In the genomic region with DNA sequence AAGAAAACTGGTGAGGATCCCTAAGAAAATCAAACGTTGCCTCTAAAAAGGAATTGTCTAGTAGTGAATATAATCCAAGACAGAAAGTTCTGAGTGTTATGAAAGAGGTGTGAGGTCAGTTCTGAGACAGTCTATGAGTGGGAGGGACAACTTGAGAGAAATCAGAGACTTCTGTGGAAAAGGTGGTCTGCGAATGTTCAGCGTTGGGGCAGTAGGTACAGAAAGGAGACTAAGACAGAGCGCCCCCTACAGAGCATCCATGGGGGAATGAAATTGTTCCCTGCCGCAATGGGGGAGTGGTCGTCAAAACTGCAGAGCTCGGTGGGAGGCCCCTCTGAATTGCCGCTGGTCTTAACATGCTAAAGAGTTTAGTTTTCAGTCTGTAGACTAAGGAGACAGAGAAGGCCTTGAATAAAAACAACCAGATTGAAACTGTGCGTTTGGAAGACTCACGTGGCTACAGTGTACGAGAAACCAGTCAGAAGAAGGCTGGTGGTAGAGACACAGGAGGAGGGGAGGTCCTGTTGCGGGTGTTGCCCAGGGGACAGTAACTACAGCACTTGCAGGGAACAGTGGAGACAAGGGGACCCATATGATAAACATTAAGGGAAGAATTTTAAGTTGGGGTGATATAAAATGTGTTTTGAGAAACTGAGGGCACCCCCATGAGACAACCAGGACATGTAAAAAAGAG, we compare ENCODE assay signal across 14 cellular contexts. TPM values are rescaled to one million over a fixed set of nuclear protein-coding genes. Genes with fewer than 3 reads are reported as not detected.
DNase-seq lines count a peak whose midpoint lies in the region; ATAC-seq, FAIRE-seq and TF ChIP-seq lines count a peak whose summit lies in the region.
"Had no signal": no experiment of that assay in that cellular context is flagged by ENCODE, and none has a peak within 500 bp of the region (broad histone marks: within the 10 kb centered on the region; RNA-seq: fewer than 3 reads in every experiment).

No MANE protein-coding gene starts in this region.

- no peak overlapping the region for H3K18ac ChIP-seq in H9 (ENCODE audit: insufficient read length, low read depth, low read length)

- no peak overlapping the region for H2BK15ac ChIP-seq in H9 (ENCODE audit: low read depth, low read length)

- H3K4ac ChIP-seq in H9 (ENCODE audit: low read depth, low read length), result no peak overlapping the region

- no peak overlapping the region for H2BK120ac ChIP-seq in H9 (ENCODE audit: low read depth, low read length, poor library complexity, severe bottlenecking)

- no peak overlapping the region for H2AK5ac ChIP-seq in H9 (ENCODE audit: insufficient read length, low read length)

- H2BK20ac ChIP-seq in H9 (ENCODE audit: low read depth, low read length, poor library complexity, severe bottlenecking), result no peak overlapping the region

- peaks cover 2% of the 10 kb centered on the region; the same call in 1 of the 2 replicates for H3K27me3 ChIP-seq in H9 (ENCODE audit: insufficient read depth, low read length)
- no peaks in the 10 kb centered on the region for H3K27me3 ChIP-seq in brain microvascular endothelial cell (replicated peaks)
- no peaks in the 10 kb centered on the region for H3K27me3 ChIP-seq in keratinocyte (ENCODE audit: control insufficient read depth, extremely low read depth, insufficient read depth, low read length)
- H3K27me3 ChIP-seq in CD4-positive, alpha-beta T cell (ENCODE audit: control insufficient read depth, insufficient read depth, low read length), result no peaks in the 10 kb centered on the region
- H3K27me3 ChIP-seq in MG63, result peaks cover 2% of the 10 kb centered on the region; the same call in 1 of the 2 replicates

- H3K56ac ChIP-seq in H9 (ENCODE audit: insufficient read length, low read depth, low read length), result no peak overlapping the region

- TF ChIP-seq CTCF in CD14-positive monocyte (IDR thresholded peaks at IDR 0.05) (peak; percentile 16), H9 (conservative IDR thresholded peaks at IDR 0.05) (peak; percentile 86), brain microvascular endothelial cell (IDR thresholded peaks at IDR 0.05; ENCODE audit: low read depth, low read length, missing control alignments) (peak; percentile 67), keratinocyte (optimal IDR thresholded peaks at IDR 0.05 in 1 of 3, IDR thresholded peaks at IDR 0.05 in 1 of 3, conservative IDR thresholded peaks at IDR 0.05 in 1 of 3; ENCODE audit: extremely low read depth in 1 of 3, insufficient read depth in 2 of 3, low read length in 3 of 3) (peak in 2 of 3 experiments; percentile 13 to 31)
- no peak for TF ChIP-seq CTCF in CD4-positive, alpha-beta T cell (IDR thresholded peaks at IDR 0.05)

- peaks cover 0 to 5% (median 0%) of the 10 kb centered on the region in 7 donors for H3K9me3 Mint-ChIP-seq in CD14-positive monocyte
- H3K9me3 Mint-ChIP-seq in H9, result no peaks in the 10 kb centered on the region
- no peaks in the 10 kb centered on the region for H3K9me3 Mint-ChIP-seq in CD4-positive, alpha-beta T cell
- H3K9me3 Mint-ChIP-seq in T-helper 2 cell treated with Interferon-gamma antibody and Interleukin-4, amounts not matched to agents 5 μg/mL and 100 μg/mL, for 36 hours, result no peaks in the 10 kb centered on the region
- H3K9me3 Mint-ChIP-seq: stimulated activated naive CD8-positive, alpha-beta T cell treated with anti-CD3 and anti-CD28 coated beads, Interleukin-15, Interleukin-2, amounts not matched to agents 100 ng/mL and 50 ng/mL, for 24 hours had no signal

- H4K8ac ChIP-seq in H9 (replicated peaks; ENCODE audit: insufficient read length, low read depth, low read length), result no peak overlapping the region

- H2BK12ac ChIP-seq in H9 (ENCODE audit: insufficient read length, low read depth, low read length), result no peak overlapping the region

- no peak for FAIRE-seq in keratinocyte (lab: Jason Lieb, UNC)
- FAIRE-seq: GM19239, TTC549 had no signal

- H3K27me3 Mint-ChIP-seq in CD14-positive monocyte (ENCODE audit: low read depth in 3 of 3) (peaks cover 15 to 16% (median 15%) of the 10 kb centered on the region in 3 donors), H9 (ENCODE audit: low read depth) (peaks cover 12% of the 10 kb centered on the region)
- no peaks in the 10 kb centered on the region for H3K27me3 Mint-ChIP-seq in CD4-positive, alpha-beta T cell
- H3K27me3 Mint-ChIP-seq in T-helper 2 cell treated with Interferon-gamma antibody and Interleukin-4, amounts not matched to agents 5 μg/mL and 100 μg/mL, for 36 hours (ENCODE audit: low read depth), result no peaks in the 10 kb centered on the region
- H3K27me3 Mint-ChIP-seq: stimulated activated naive CD8-positive, alpha-beta T cell treated with anti-CD3 and anti-CD28 coated beads, Interleukin-15, Interleukin-2, amounts not matched to agents 100 ng/mL and 50 ng/mL, for 24 hours had no signal

- POLR2A ChIA-PET in CD4-positive, alpha-beta T cell (lab: Charles Lee), result no interaction called here

- no peak overlapping the region for H3K23ac ChIP-seq in H9 (ENCODE audit: insufficient read length, low read depth, low read length)

- H3K9ac ChIP-seq in H9 (ENCODE audit: extremely low read depth, insufficient read length, low read length), result no peak overlapping the region
- no peak overlapping the region for H3K9ac ChIP-seq in keratinocyte (ENCODE audit: control insufficient read depth, extremely low read depth, insufficient read depth, low read length)

- no peak overlapping the region for H3K4me3 ChIP-seq in brain microvascular endothelial cell (ENCODE audit: low read depth, low read length)
- H3K4me3 ChIP-seq in keratinocyte (ENCODE audit: control insufficient read depth in 2 of 3, extremely low read depth in 1 of 3, insufficient read depth in 2 of 3, low read depth in 1 of 3, low read length in 3 of 3), result no peak overlapping the region
- no peak overlapping the region for H3K4me3 ChIP-seq in MG63
- H3K4me3 ChIP-seq: lower lobe of right lung had no signal

- no peaks in the 10 kb centered on the region for H3K9me3 ChIP-seq in H9 (ENCODE audit: control insufficient read depth, low read depth, low read length)
- H3K9me3 ChIP-seq in keratinocyte (ENCODE audit: control insufficient read depth, low read depth, low read length), result no peaks in the 10 kb centered on the region
- H3K9me3 ChIP-seq in CD4-positive, alpha-beta T cell (ENCODE audit: control insufficient read depth, low read length), result no peaks in the 10 kb centered on the region
- no peaks in the 10 kb centered on the region for H3K9me3 ChIP-seq in MG63
- H3K9me3 ChIP-seq: lower lobe of right lung had no signal

- H2AFZ ChIP-seq in H9 (ENCODE audit: low read length) (no peak overlapping the region), keratinocyte (ENCODE audit: control insufficient read depth, low read length) (no peak overlapping the region)

- dilution Hi-C loops in keratinocyte (cut with MboI; ENCODE audit: extremely low pct_ligation_motif_present, low sequenced_read_pairs), result no loop called here

- no peak overlapping the region for H3K4me3 Mint-ChIP-seq in CD14-positive monocyte
- H3K4me3 Mint-ChIP-seq in H9, result no peak overlapping the region
- H3K4me3 Mint-ChIP-seq in CD4-positive, alpha-beta T cell, result no peak overlapping the region
- no peak overlapping the region for H3K4me3 Mint-ChIP-seq in T-helper 2 cell treated with Interferon-gamma antibody and Interleukin-4, amounts not matched to agents 5 μg/mL and 100 μg/mL, for 36 hours
- H3K4me3 Mint-ChIP-seq: stimulated activated naive CD8-positive, alpha-beta T cell treated with anti-CD3 and anti-CD28 coated beads, Interleukin-15, Interleukin-2, amounts not matched to agents 100 ng/mL and 50 ng/mL, for 24 hours had no signal

- H3K27ac ChIP-seq in H9 (ENCODE audit: insufficient read length, low read depth, low read length) (no peak overlapping the region), brain microvascular endothelial cell (no peak overlapping the region), keratinocyte (ENCODE audit: control insufficient read depth, insufficient read depth, low read length) (no peak overlapping the region)
- no peak overlapping the region for H3K27ac ChIP-seq in CD4-positive, alpha-beta T cell (ENCODE audit: low read depth, low read length)
- H3K27ac ChIP-seq: lower lobe of right lung had no signal

- H3K4me1 Mint-ChIP-seq in CD14-positive monocyte (peaks cover 10% of the 10 kb centered on the region), H9 (peaks cover 21 to 27% of the 10 kb centered on the region in 2 experiments)
- peaks cover 44% of the 10 kb centered on the region for H3K4me1 Mint-ChIP-seq in CD4-positive, alpha-beta T cell (ENCODE audit: low read depth)
- peaks cover 31% of the 10 kb centered on the region for H3K4me1 Mint-ChIP-seq in T-helper 2 cell treated with Interferon-gamma antibody and Interleukin-4, amounts not matched to agents 5 μg/mL and 100 μg/mL, for 36 hours (ENCODE audit: low read depth)

- H3K23me2 ChIP-seq in H9 (ENCODE audit: insufficient read length, low read depth, low read length, poor library complexity, severe bottlenecking), result peaks cover 9% of the 10 kb centered on the region

- no peak for DNase-seq in CD14-positive monocyte (ENCODE audit: low spot score)
- peak; percentile 72 for DNase-seq in H9
- DNase-seq in brain microvascular endothelial cell, result no peak
- DNase-seq in keratinocyte (ENCODE audit: low read depth, low spot score), result no peak
- DNase-seq in CD4-positive, alpha-beta T cell, result no peak
- DNase-seq in T-helper 2 cell treated with Interferon-gamma antibody and Interleukin-4, amounts not matched to agents 5 μg/mL and 100 μg/mL, for 36 hours (ENCODE audit: low spot score), result no peak
- DNase-seq in MG63, result no peak
- DNase-seq: DMS79 treated with DMSO at 0.1 percent for 48 hours, lower lobe of right lung, NCI-H774 had no signal

- no peaks in the 10 kb centered on the region for H4K20me1 ChIP-seq in H9 (ENCODE audit: control insufficient read depth, insufficient read depth, insufficient read length)
- no peaks in the 10 kb centered on the region for H4K20me1 ChIP-seq in keratinocyte (ENCODE audit: control insufficient read depth, extremely low read depth, insufficient read depth, low read length)

- H3K4me1 ChIP-seq in H9 (ENCODE audit: insufficient read depth, low read length) (peaks cover 6% of the 10 kb centered on the region; the same call in 1 of the 2 replicates), keratinocyte (ENCODE audit: control insufficient read depth, extremely low read depth, insufficient read depth, low read length) (no peaks in the 10 kb centered on the region)

- no peak for ATAC-seq in GM18861 (IDR thresholded peaks at IDR 0.05; ENCODE audit: unreplicated experiment)
- ATAC-seq in CD4-positive, alpha-beta T cell (ENCODE audit: poor library complexity), result no peak
- ATAC-seq: lower lobe of right lung had no signal

- H3T11ph ChIP-seq in H9 (ENCODE audit: low read length), result no peak overlapping the region

- H3K4me2 ChIP-seq in H9 (ENCODE audit: insufficient read depth, insufficient read length, low read length), result peak overlapping the region; percentile 20
- no peak overlapping the region for H3K4me2 ChIP-seq in keratinocyte (ENCODE audit: control insufficient read depth, extremely low read depth, insufficient read depth, low read depth, low read length)

- intact Hi-C loops in CD14-positive monocyte (cut with micrococcal nuclease), result no loop called here
- intact Hi-C loops in CD4-positive, alpha-beta T cell (cut with DNase I, micrococcal nuclease), result loop anchor here in 1 of 2 experiments (10.0 kb wide), 1 partner anchor 269 kb away; no protein-coding TSS in a partner anchor

- no peak overlapping the region for H4K91ac ChIP-seq in H9 (ENCODE audit: insufficient read length, low read depth, low read length)

- H3K36me3 ChIP-seq in brain microvascular endothelial cell (replicated peaks) (no peaks in the 10 kb centered on the region), keratinocyte (ENCODE audit: control insufficient read depth in 2 of 2, extremely low read depth in 1 of 2, insufficient read depth in 2 of 2, low read length in 2 of 2) (no peaks in the 10 kb centered on the region), MG63 (no peaks in the 10 kb centered on the region)
- H3K36me3 ChIP-seq: lower lobe of right lung had no signal

- H3K27ac Mint-ChIP-seq in CD14-positive monocyte (no peak overlapping the region), H9 (no peak overlapping the region)
- H3K27ac Mint-ChIP-seq in CD4-positive, alpha-beta T cell, result no peak overlapping the region
- H3K27ac Mint-ChIP-seq in T-helper 2 cell treated with Interferon-gamma antibody and Interleukin-4, amounts not matched to agents 5 μg/mL and 100 μg/mL, for 36 hours, result no peak overlapping the region
- H3K27ac Mint-ChIP-seq: stimulated activated naive CD8-positive, alpha-beta T cell treated with anti-CD3 and anti-CD28 coated beads, Interleukin-15, Interleukin-2, amounts not matched to agents 100 ng/mL and 50 ng/mL, for 24 hours had no signal

- CTCF ChIA-PET in CD4-positive, alpha-beta T cell (lab: Charles Lee), result no interaction called here

- H4K5ac ChIP-seq in H9 (ENCODE audit: insufficient read length, low read depth, low read length), result no peak overlapping the region

- H3K79me1 ChIP-seq in H9 (ENCODE audit: insufficient read depth, low read depth, low read length, poor library complexity, severe bottlenecking), result no peaks in the 10 kb centered on the region

- H2BK5ac ChIP-seq in H9 (ENCODE audit: insufficient read length, low read length), result no peak overlapping the region

- WGBS in H9 (ENCODE audit: extremely low coverage, insufficient read length, low lambda C conversion rate), result no CpG with 5 or more reads among the region's 12 CpGs

- H3K79me2 ChIP-seq in H9 (ENCODE audit: insufficient read depth, low read length), result peaks cover 35% of the 10 kb centered on the region; the same call in 1 of the 2 replicates
- H3K79me2 ChIP-seq in keratinocyte (ENCODE audit: control insufficient read depth, insufficient read depth, low read length), result peaks cover 3% of the 10 kb centered on the region

- in situ Hi-C loops in brain microvascular endothelial cell (cut with HindIII; ENCODE audit: low pct_ligation_motif_present, low sequenced_read_pairs), result no loop called here

- H3K9me1 ChIP-seq in keratinocyte (ENCODE audit: control insufficient read depth, extremely low read depth, insufficient read depth, low read length), result no peaks in the 10 kb centered on the region

- H3K36me3 Mint-ChIP-seq in CD14-positive monocyte (peaks cover 0 to 2% of the 10 kb centered on the region in 2 donors), H9 (ENCODE audit: insufficient read depth in 1 of 3, low read depth in 3 of 3) (no peaks in the 10 kb centered on the region)
- peaks cover 9% of the 10 kb centered on the region for H3K36me3 Mint-ChIP-seq in CD4-positive, alpha-beta T cell (ENCODE audit: low read depth)
- H3K36me3 Mint-ChIP-seq in T-helper 2 cell treated with Interferon-gamma antibody and Interleukin-4, amounts not matched to agents 5 μg/mL and 100 μg/mL, for 36 hours (ENCODE audit: low read depth), result peaks cover 10% of the 10 kb centered on the region

- no peak overlapping the region for H3K14ac ChIP-seq in H9 (ENCODE audit: insufficient read depth, low read length)

RNA-seq across cellular contexts. Expression of a gene that starts 6.9 kb away (rescaled TPM):
- polyA plus RNA-seq in CD14-positive monocyte, result under 1 TPM; 0.36 to 0.75 TPM
- total RNA-seq in H9 (2021), result 10.2 and 15.9 TPM in 2 replicates
- 2.0 to 4.4 TPM (median 3.6 TPM) in 3 replicates for polyA plus RNA-seq in keratinocyte
- 1.0 TPM for polyA plus RNA-seq in keratinocyte (2011; ENCODE audit: low read depth)
- polyA plus RNA-seq in keratinocyte (2011; cell fraction: cytosol; rRNA removed), result 2.9 TPM in 2 replicates
- polyA plus RNA-seq in keratinocyte (2011; cell fraction: nucleus; rRNA removed), result 7.6 and 7.8 TPM in 2 replicates
- 0.63 and 7.1 TPM in 2 replicates for polyA plus RNA-seq in keratinocyte (2012; ENCODE audit: low replicate concordance)
- 3.8 to 12.0 TPM (median 7.2 TPM) in 3 replicates for polyA minus RNA-seq in keratinocyte
- 2.3 TPM for polyA minus RNA-seq in keratinocyte (2011; cell fraction: cytosol; rRNA and poly(A)+ RNA removed)
- polyA minus RNA-seq in keratinocyte (2011; cell fraction: nucleus; rRNA and poly(A)+ RNA removed), result 6.2 and 16.0 TPM in 2 replicates
- total RNA-seq in CD4-positive, alpha-beta T cell, result 10 to 100 TPM; 71.0 to 78.3 TPM
- 0.07 TPM in 2 replicates for total RNA-seq in MG63 (2014; rRNA removed; shearing (Covaris generic); ENCODE audit: low replicate concordance)

Comparison
In these comparisons a context has a peak if more than half of its experiments do, and no peak if none do; other contexts are left out.
1. RNA of a gene that starts 6.9 kb away (total RNA-seq): 71.0 to 78.3 TPM in CD4-positive, alpha-beta T cell and 10.2 to 15.9 TPM in H9; 0.07 TPM in MG63; every median in the first group is over 10 times any median in the second.